In genomic region chr6:134295953-134296553, GRCh38 we compare ENCODE assay signal across 9 cellular contexts. TPM values are rescaled to one million over a fixed set of nuclear protein-coding genes. Genes with fewer than 3 reads are reported as not detected.
DNase-seq lines count a peak whose midpoint lies in the region; ATAC-seq and TF ChIP-seq lines count a peak whose summit lies in the region.
"Had no signal": no experiment of that assay in that cellular context is flagged by ENCODE, and none has a peak within 500 bp of the region (broad histone marks: within the 10 kb centered on the region; RNA-seq: fewer than 3 reads in every experiment).

No MANE protein-coding gene starts in this region.

- peak in 1 of 4 donors; percentile 53 for TF ChIP-seq POLR2A in upper lobe of left lung (IDR thresholded peaks at IDR 0.05)

- POLR2A ChIA-PET in A673 (lab: Charles Lee; ENCODE audit: low non-redundant PET) = no interaction called here

- peak; percentile 77 for ATAC-seq in GM21423 (IDR thresholded peaks at IDR 0.05; ENCODE audit: unreplicated experiment)
- peak; percentile 84 to 96 for ATAC-seq in upper lobe of left lung (ENCODE audit: low FRiP score in 2 of 2)
- ATAC-seq in activated T-helper 17 cell treated with anti-CD3 and anti-CD28 coated beads, Interleukin-2, amount 50 U/mL, for 72 hours (replicated peaks) = no peak

- no peaks in the 10 kb centered on the region for H3K9me3 Mint-ChIP-seq in activated T-helper 17 cell treated with anti-CD3 and anti-CD28 coated beads, Interleukin-2, amount 50 U/mL, for 72 hours
- H3K9me3 Mint-ChIP-seq in activated naive CD8-positive, alpha-beta T cell treated with anti-CD3 and anti-CD28 coated beads for 36 hours = peaks cover 1% of the 10 kb centered on the region
- H3K9me3 Mint-ChIP-seq: activated naive CD4-positive, alpha-beta T cell treated with anti-CD3 and anti-CD28 coated beads, Interleukin-2, amount 50 U/mL, for 24 hours had no signal

- no peak for TF ChIP-seq CTCF in A673 (conservative IDR thresholded peaks at IDR 0.05; ENCODE audit: low read depth, low read length)
- TF ChIP-seq CTCF in MM.1S (IDR thresholded peaks at IDR 0.05; ENCODE audit: low read length) = no peak
- TF ChIP-seq CTCF in brain microvascular endothelial cell (IDR thresholded peaks at IDR 0.05; ENCODE audit: low read depth, low read length, missing control alignments) = no peak
- TF ChIP-seq CTCF in upper lobe of left lung (IDR thresholded peaks at IDR 0.05) = no peak

- H3K9me3 ChIP-seq in A673 (ENCODE audit: low read depth, low read length, poor library complexity, severe bottlenecking) = no peaks in the 10 kb centered on the region
- no peaks in the 10 kb centered on the region for H3K9me3 ChIP-seq in MM.1S (replicated peaks; ENCODE audit: insufficient read depth, low read length)
- no peaks in the 10 kb centered on the region for H3K9me3 ChIP-seq in upper lobe of left lung

- peak overlapping the region; percentile 31 for H3K4me2 ChIP-seq in MM.1S (ENCODE audit: low read depth, low read length)

- no peak overlapping the region for H3K4me3 Mint-ChIP-seq in activated T-helper 17 cell treated with anti-CD3 and anti-CD28 coated beads, Interleukin-2, amount 50 U/mL, for 72 hours
- no peak overlapping the region for H3K4me3 Mint-ChIP-seq in activated naive CD8-positive, alpha-beta T cell treated with anti-CD3 and anti-CD28 coated beads for 36 hours
- H3K4me3 Mint-ChIP-seq: activated naive CD4-positive, alpha-beta T cell treated with anti-CD3 and anti-CD28 coated beads, Interleukin-2, amount 50 U/mL, for 24 hours had no signal

- TF ChIP-seq EP300 in upper lobe of left lung (IDR thresholded peaks at IDR 0.05) = peak in 2 of 4 donors; percentile 85 to 89

- intact Hi-C loops in A673 (cut with micrococcal nuclease; ENCODE audit: unreplicated experiment) = no loop called here

- no TSS peak for BruUV-seq in A673 (replicated peaks; lab: Mats Ljungman, UMichigan)

- H3K27ac Mint-ChIP-seq in activated T-helper 17 cell treated with anti-CD3 and anti-CD28 coated beads, Interleukin-2, amount 50 U/mL, for 72 hours = no peak overlapping the region
- H3K27ac Mint-ChIP-seq in activated naive CD8-positive, alpha-beta T cell treated with anti-CD3 and anti-CD28 coated beads for 36 hours = no peak overlapping the region
- H3K27ac Mint-ChIP-seq: activated naive CD4-positive, alpha-beta T cell treated with anti-CD3 and anti-CD28 coated beads, Interleukin-2, amount 50 U/mL, for 24 hours had no signal

- WGBS in upper lobe of left lung, 2 donors = 38 to 45% methylated on average over 6 of the region's 6 CpGs

- peak; percentile 33 for DNase-seq in A673 (ENCODE audit: low spot score)
- peak; percentile 80 for DNase-seq in MM.1S
- DNase-seq in brain microvascular endothelial cell = peak; percentile 100
- DNase-seq in upper lobe of left lung = peak in 1 of 2 donors; percentile 54
- no peak for DNase-seq in activated naive CD8-positive, alpha-beta T cell treated with anti-CD3 and anti-CD28 coated beads for 36 hours

- H3K27me3 Mint-ChIP-seq in activated T-helper 17 cell treated with anti-CD3 and anti-CD28 coated beads, Interleukin-2, amount 50 U/mL, for 72 hours = no peaks in the 10 kb centered on the region
- no peaks in the 10 kb centered on the region for H3K27me3 Mint-ChIP-seq in activated naive CD8-positive, alpha-beta T cell treated with anti-CD3 and anti-CD28 coated beads for 36 hours
- H3K27me3 Mint-ChIP-seq: activated naive CD4-positive, alpha-beta T cell treated with anti-CD3 and anti-CD28 coated beads, Interleukin-2, amount 50 U/mL, for 24 hours had no signal

- H3K9me2 ChIP-seq in MM.1S (replicated peaks; ENCODE audit: insufficient read depth, low read length) = no peaks in the 10 kb centered on the region

- H3K4me3 ChIP-seq in A673 (ENCODE audit: low read depth, low read length, poor library complexity, severe bottlenecking) (no peak overlapping the region), MM.1S (ENCODE audit: low read length) (no peak overlapping the region), brain microvascular endothelial cell (ENCODE audit: low read depth, low read length) (no peak overlapping the region), upper lobe of left lung (no peak overlapping the region)

- H3K4me1 ChIP-seq in A673 (ENCODE audit: insufficient read depth, low read length, poor library complexity, severe bottlenecking) (peaks cover 8% of the 10 kb centered on the region), MM.1S (ENCODE audit: low read length) (peaks cover 17% of the 10 kb centered on the region), upper lobe of left lung (peaks cover 3 to 14% (median 11%) of the 10 kb centered on the region in 4 donors)

- no peaks in the 10 kb centered on the region for H3K79me2 ChIP-seq in MM.1S (ENCODE audit: low read length)

- H3K27ac ChIP-seq in A673 (ENCODE audit: low read depth, low read length, poor library complexity, severe bottlenecking) = no peak overlapping the region
- H3K27ac ChIP-seq in MM.1S (ENCODE audit: low read length) = peak overlapping the region; percentile 83; the same call in 1 of the 2 replicates
- H3K27ac ChIP-seq in brain microvascular endothelial cell = peak overlapping the region; percentile 98
- peak overlapping the region; percentile 58 for H3K27ac ChIP-seq in layer of hippocampus (ENCODE audit: low read depth, low read length)
- peak overlapping the region; percentile 66 to 86 (median 74) for H3K27ac ChIP-seq in upper lobe of left lung

- peaks cover 9% of the 10 kb centered on the region; the same call in 1 of the 2 replicates for H3F3A ChIP-seq in MM.1S (ENCODE audit: insufficient read depth, low read length)

- CTCF ChIA-PET in A673 (lab: Charles Lee) = no interaction called here

- peaks cover 4% of the 10 kb centered on the region for H3K4me1 Mint-ChIP-seq in activated T-helper 17 cell treated with anti-CD3 and anti-CD28 coated beads, Interleukin-2, amount 50 U/mL, for 72 hours
- peaks cover 18% of the 10 kb centered on the region for H3K4me1 Mint-ChIP-seq in activated naive CD8-positive, alpha-beta T cell treated with anti-CD3 and anti-CD28 coated beads for 36 hours

- H3K36me3 ChIP-seq in A673 (ENCODE audit: insufficient read depth, low read length, poor library complexity, severe bottlenecking) = no peaks in the 10 kb centered on the region
- H3K36me3 ChIP-seq in MM.1S (replicated peaks; ENCODE audit: insufficient read depth, low read length) = no peaks in the 10 kb centered on the region
- no peaks in the 10 kb centered on the region for H3K36me3 ChIP-seq in brain microvascular endothelial cell (replicated peaks)
- H3K36me3 ChIP-seq in upper lobe of left lung = no peaks in the 10 kb centered on the region

- H4K20me1 ChIP-seq in MM.1S (ENCODE audit: insufficient read depth, low read length) = no peaks in the 10 kb centered on the region

- no peaks in the 10 kb centered on the region for H3K36me3 Mint-ChIP-seq in activated T-helper 17 cell treated with anti-CD3 and anti-CD28 coated beads, Interleukin-2, amount 50 U/mL, for 72 hours (ENCODE audit: low read depth)
- H3K36me3 Mint-ChIP-seq in activated naive CD8-positive, alpha-beta T cell treated with anti-CD3 and anti-CD28 coated beads for 36 hours = no peaks in the 10 kb centered on the region

- in situ Hi-C loops in brain microvascular endothelial cell (cut with HindIII; ENCODE audit: low pct_ligation_motif_present, low sequenced_read_pairs) = no loop called here

- H2AFZ ChIP-seq in MM.1S (ENCODE audit: low read length) = peak overlapping the region; percentile 76

- H3K27me3 ChIP-seq in A673 (replicated peaks; ENCODE audit: insufficient read depth, low read depth, low read length, poor library complexity) (no peaks in the 10 kb centered on the region), MM.1S (replicated peaks; ENCODE audit: insufficient read depth, low read length) (no peaks in the 10 kb centered on the region), brain microvascular endothelial cell (replicated peaks) (no peaks in the 10 kb centered on the region), layer of hippocampus (ENCODE audit: control insufficient read depth, insufficient read depth, low read length) (no peaks in the 10 kb centered on the region), upper lobe of left lung (no peaks in the 10 kb centered on the region)

- peak overlapping the region; percentile 36 for H3K9ac ChIP-seq in MM.1S (ENCODE audit: low read length)

RNA-seq across cellular contexts. Expression of gene SGK1, which starts 21.9 kb away (rescaled TPM):
- total RNA-seq in A673 (2021) = 40.0 and 73.3 TPM in 2 replicates
- 100 to 1,000 TPM; 118 to 426 (median 199) TPM for total RNA-seq in upper lobe of left lung
- total RNA-seq in activated T-helper 17 cell treated with anti-CD3 and anti-CD28 coated beads, Interleukin-2, amount 50 U/mL, for 72 hours = 10 to 100 TPM; 29.7 to 51.5 TPM
- total RNA-seq in activated naive CD8-positive, alpha-beta T cell treated with anti-CD3 and anti-CD28 coated beads for 36 hours = 100 to 1,000 TPM; 129 to 141 TPM
